Comparison of ENCODE assay signal across 9 cellular contexts in the genomic region with DNA sequence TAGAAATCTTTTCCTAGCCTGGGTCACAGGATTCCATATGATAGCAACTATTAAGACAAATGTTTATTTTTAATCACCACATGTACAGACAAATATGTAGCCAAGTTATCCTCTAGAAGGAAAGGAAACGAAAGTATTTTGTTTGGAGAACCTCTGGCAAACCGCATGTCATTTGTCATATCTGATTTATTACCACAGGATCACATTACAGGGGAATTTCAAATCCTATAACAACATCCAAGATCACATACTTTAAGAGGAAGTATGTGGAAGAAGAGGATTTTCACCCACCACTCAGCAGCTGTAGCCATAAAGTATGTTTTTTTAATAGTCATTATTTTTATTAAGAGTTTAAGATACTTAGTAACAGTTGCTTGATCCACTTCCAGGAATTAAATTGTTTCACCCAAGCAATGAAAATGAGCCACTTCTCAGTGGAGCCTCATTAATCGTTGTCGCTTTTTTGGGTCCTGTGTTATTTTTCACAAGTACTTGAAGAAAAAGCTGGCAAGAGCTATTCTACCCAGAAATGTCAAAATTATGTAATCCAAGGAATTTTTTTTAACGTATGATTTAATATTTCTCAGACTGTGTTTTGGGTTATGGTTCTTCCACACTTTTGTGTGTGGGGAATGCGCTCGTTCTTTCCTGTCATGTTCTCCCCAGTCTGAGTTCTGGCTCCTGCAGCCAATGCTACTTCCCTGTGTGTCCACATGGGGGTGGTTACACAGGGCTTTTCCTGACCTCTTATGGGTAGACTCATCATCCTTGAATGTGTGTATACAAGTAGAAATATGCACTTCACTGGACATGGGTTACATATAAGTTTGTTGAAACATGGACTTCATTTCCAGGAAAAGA. TPM values are rescaled to one million over a fixed set of nuclear protein-coding genes. Genes with fewer than 3 reads are reported as not detected.
DNase-seq lines count a peak whose midpoint lies in the region; ATAC-seq and TF ChIP-seq lines count a peak whose summit lies in the region.
"Had no signal": no experiment of that assay in that cellular context is flagged by ENCODE, and none has a peak within 500 bp of the region (broad histone marks: within the 10 kb centered on the region; RNA-seq: fewer than 3 reads in every experiment).

No MANE protein-coding gene starts in this region.

- no peaks in the 10 kb centered on the region for H4K20me1 ChIP-seq in osteoblast (ENCODE audit: insufficient read depth, low read length)

- no peaks in the 10 kb centered on the region for H3K9me3 ChIP-seq in osteoblast (ENCODE audit: low read depth, low read length)

- H3K9me3 Mint-ChIP-seq in activated CD8-positive, alpha-beta T cell treated with anti-CD3 and anti-CD28 coated beads for 36 hours, result no peaks in the 10 kb centered on the region
- H3K9me3 Mint-ChIP-seq: activated naive CD4-positive, alpha-beta T cell treated with anti-CD3 and anti-CD28 coated beads, Interleukin-2, amount 50 U/mL, for 24 hours had no signal

- ATAC-seq in esophagus mucosa (peak; percentile 52), HG03521 (IDR thresholded peaks at IDR 0.05; ENCODE audit: unreplicated experiment) (no peak)
- ATAC-seq in activated CD8-positive, alpha-beta T cell treated with anti-CD3 and anti-CD28 coated beads for 36 hours, result no peak

- H3K27me3 ChIP-seq in osteoblast (ENCODE audit: insufficient read depth, low read length), result peaks cover 25% of the 10 kb centered on the region

- H3K27ac Mint-ChIP-seq in activated CD8-positive, alpha-beta T cell treated with anti-CD3 and anti-CD28 coated beads for 36 hours, result no peak overlapping the region
- H3K27ac Mint-ChIP-seq: activated naive CD4-positive, alpha-beta T cell treated with anti-CD3 and anti-CD28 coated beads, Interleukin-2, amount 50 U/mL, for 24 hours had no signal

- no peak overlapping the region for H3K4me3 Mint-ChIP-seq in activated CD8-positive, alpha-beta T cell treated with anti-CD3 and anti-CD28 coated beads for 36 hours
- H3K4me3 Mint-ChIP-seq: activated naive CD4-positive, alpha-beta T cell treated with anti-CD3 and anti-CD28 coated beads, Interleukin-2, amount 50 U/mL, for 24 hours had no signal

- H3K4me1 Mint-ChIP-seq in activated CD8-positive, alpha-beta T cell treated with anti-CD3 and anti-CD28 coated beads for 36 hours (ENCODE audit: low read depth), result no peaks in the 10 kb centered on the region

- H3K36me3 Mint-ChIP-seq in activated CD8-positive, alpha-beta T cell treated with anti-CD3 and anti-CD28 coated beads for 36 hours (ENCODE audit: low read depth), result no peaks in the 10 kb centered on the region
- H3K36me3 Mint-ChIP-seq: activated naive CD4-positive, alpha-beta T cell treated with anti-CD3 and anti-CD28 coated beads, Interleukin-2, amount 50 U/mL, for 24 hours had no signal

- H3K27me3 Mint-ChIP-seq in activated CD8-positive, alpha-beta T cell treated with anti-CD3 and anti-CD28 coated beads for 36 hours, result peaks cover 52% of the 10 kb centered on the region

- POLR2A ChIA-PET in activated CD8-positive, alpha-beta T cell treated with anti-CD3 and anti-CD28 coated beads for 36 hours (lab: Charles Lee), result no interaction called here

- H3K4me1 ChIP-seq in osteoblast (ENCODE audit: insufficient read depth, low read length), result peaks cover 57% of the 10 kb centered on the region

- peak overlapping the region; percentile 64 for H3K27ac ChIP-seq in osteoblast (ENCODE audit: low read depth, low read length)

- intact Hi-C loops in activated CD8-positive, alpha-beta T cell treated with anti-CD3 and anti-CD28 coated beads for 36 hours (cut with micrococcal nuclease), result no loop called here

- H3K36me3 ChIP-seq in osteoblast (ENCODE audit: insufficient read depth, low read length), result no peaks in the 10 kb centered on the region

- peak overlapping the region; percentile 43 for H3K4me2 ChIP-seq in osteoblast (ENCODE audit: insufficient read depth, low read length)

- H3K79me2 ChIP-seq in osteoblast (ENCODE audit: insufficient read depth, low read length), result no peaks in the 10 kb centered on the region

- no peak overlapping the region for H2AFZ ChIP-seq in osteoblast (ENCODE audit: low read length)

- H3K4me3 ChIP-seq in osteoblast (ENCODE audit: insufficient read depth, low read length), result no peak overlapping the region

- peak; percentile 70 for TF ChIP-seq CTCF in osteoblast (IDR thresholded peaks at IDR 0.05; ENCODE audit: extremely low read depth, low read depth, low read length)
- no peak for TF ChIP-seq CTCF in activated CD8-positive, alpha-beta T cell treated with anti-CD3 and anti-CD28 coated beads for 36 hours (IDR thresholded peaks at IDR 0.05)

- DNase-seq in DMS53 (lab: John Stamatoyannopoulos, UW) (peak; percentile 85), NCI-H460 (ENCODE audit: extremely low read depth, low read depth) (peak; percentile 65), osteoblast (ENCODE audit: insufficient read length, low spot score, missing footprints) (peak; percentile 71), NCI-H510A (lab: John Stamatoyannopoulos, UW) (no peak)
- DNase-seq in activated naive CD4-positive, alpha-beta T cell treated with Interleukin-2 at 50 U/mL for 16 hours, result no peak
- DNase-seq in activated CD8-positive, alpha-beta T cell treated with anti-CD3 and anti-CD28 coated beads for 36 hours, result no peak

- CTCF ChIA-PET in activated CD8-positive, alpha-beta T cell treated with anti-CD3 and anti-CD28 coated beads for 36 hours (lab: Charles Lee), result no interaction called here

RNA-seq across cellular contexts. Expression of a gene that starts 6.9 kb away (rescaled TPM):
- total RNA-seq in NCI-H460 (2014; rRNA removed; shearing (Covaris generic)), result 0.22 and 0.29 TPM in 2 replicates
- 0.50 and 0.63 TPM in 2 replicates for polyA plus RNA-seq in NCI-H460 (2014; cell fraction: nucleus; rRNA removed)
- 8.7 TPM for total RNA-seq in esophagus mucosa
- 2.9 and 8.0 TPM in 2 replicates for total RNA-seq in osteoblast
- not detected for total RNA-seq in activated CD8-positive, alpha-beta T cell treated with anti-CD3 and anti-CD28 coated beads for 36 hours

Comparison
In these comparisons a context has a peak if more than half of its experiments do, and no peak if none do; other contexts are left out.
1. DNase-seq: peak in DMS53 (single experiment), NCI-H460 (single experiment) and osteoblast (single experiment); none in NCI-H510A (single experiment), activated naive CD4-positive, alpha-beta T cell treated with Interleukin-2 at 50 U/mL for 16 hours (single experiment) and activated CD8-positive, alpha-beta T cell treated with anti-CD3 and anti-CD28 coated beads for 36 hours (single experiment).